Comparison of ENCODE assay signal across 30 cellular contexts in the genomic region with DNA sequence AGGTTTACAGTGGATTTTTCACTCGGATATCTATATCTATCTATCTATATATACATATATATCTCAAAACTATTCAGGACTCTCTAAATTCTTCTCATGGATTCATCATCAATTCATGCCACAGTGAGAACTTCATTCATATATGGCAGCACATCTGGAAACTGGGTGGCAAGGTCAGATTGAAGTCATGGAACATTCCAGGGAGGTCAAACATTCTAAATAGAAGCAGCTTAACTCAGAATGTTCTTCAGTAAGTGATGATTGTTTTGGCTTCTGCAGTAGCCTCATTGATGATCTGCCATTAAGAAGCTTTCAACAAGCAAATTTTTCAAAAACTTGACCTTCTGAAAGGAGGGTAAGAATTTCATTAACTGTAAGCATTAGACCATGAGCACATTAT. TPM values are rescaled to one million over a fixed set of nuclear protein-coding genes. Genes with fewer than 3 reads are reported as not detected.
"Had no signal": no experiment of that assay in that cellular context is flagged by ENCODE, and none has a peak within 500 bp of the region (broad histone marks: within the 10 kb centered on the region; RNA-seq: fewer than 3 reads in every experiment).

No MANE protein-coding gene starts in this region.

- H3K27me3 ChIP-seq: ascending aorta, cardiac muscle cell had no signal

- ATAC-seq: activated CD8-positive, alpha-beta T cell treated with anti-CD3 and anti-CD28 coated beads for 36 hours; activated naive CD4-positive, alpha-beta T cell treated with anti-CD3 and anti-CD28 coated beads, Interleukin-2, amount 50 U/mL, for 72 hours; activated T-cell treated with anti-CD3 and anti-CD28 coated beads, Interleukin-2, amount 50 U/mL, for 4 hours; activated T-cell treated with anti-CD3 and anti-CD28 coated beads, Interleukin-2, amount 50 U/mL, for 72 hours; activated T-helper 17 cell treated with anti-CD3 and anti-CD28 coated beads, Interleukin-2, amount 50 U/mL, for 72 hours had no signal

- H3K36me3 ChIP-seq: ascending aorta, cardiac muscle cell had no signal

- H3K4me1 ChIP-seq: ascending aorta had no signal

- H3K27ac ChIP-seq: ascending aorta, cardiac muscle cell, VCaP had no signal

- H3K4me3 ChIP-seq: ascending aorta, cardiac muscle cell had no signal

- DNase-seq: activated B cell treated with CpG ODN at 0.5 μM for 24 hours; activated CD4-positive, alpha-beta memory T cell treated with anti-CD3 and anti-CD28 coated beads for 36 hours; activated CD4-positive, alpha-beta T cell treated with anti-CD3 and anti-CD28 coated beads for 4 hours; activated CD4-positive, alpha-beta T cell treated with anti-CD3 and anti-CD28 coated beads, Interleukin-2, amount 10 ng/mL, durations not matched to agents 24 days and 14 days; activated CD4-positive, alpha-beta T cell treated with anti-CD3 and anti-CD28 coated beads, Interleukin-2, amount 50 U/mL, for 1 hour; activated CD4-positive, alpha-beta T cell treated with anti-CD3 and anti-CD28 coated beads, Interleukin-2, amount 50 U/mL, for 4 hours; activated CD4-positive, CD25-positive, alpha-beta regulatory T cell treated with anti-CD3 and anti-CD28 coated beads, Interleukin-2, amount 50 U/mL, for 72 hours; activated CD8-positive, alpha-beta memory T cell treated with anti-CD3 and anti-CD28 coated beads, Interleukin-2, amount 50 U/mL, for 4 hours; activated CD8-positive, alpha-beta T cell treated with anti-CD3 and anti-CD28 coated beads for 36 hours; activated effector memory CD4-positive, alpha-beta T cell treated with anti-CD3 and anti-CD28 coated beads, Interleukin-2, amount 50 U/mL, for 16 hours; activated gamma-delta T cell treated with Interleukin-2 at 50 U/mL for 16 hours; activated naive CD4-positive, alpha-beta T cell; activated naive CD4-positive, alpha-beta T cell treated with anti-CD3 and anti-CD28 coated beads for 36 hours; activated naive CD4-positive, alpha-beta T cell treated with anti-CD3 and anti-CD28 coated beads, Interleukin-2, amount 50 U/mL, for 16 hours; activated naive CD8-positive, alpha-beta T cell treated with anti-CD3 and anti-CD28 coated beads for 36 hours; activated T-cell treated with anti-CD3 and anti-CD28 coated beads for 4 hours; activated T-cell treated with anti-CD3 and anti-CD28 coated beads, Interleukin-2, amount 50 U/mL, for 1 hour; activated T-cell treated with anti-CD3 and anti-CD28 coated beads, Interleukin-2, amount 50 U/mL, for 4 hours; activated T-cell treated with anti-CD3 and anti-CD28 coated beads, Interleukin-2, amount 50 U/mL, for 72 hours; amygdala; anterior cingulate cortex; caudate nucleus; T-helper 1 cell; T-helper 2 cell; T-helper 9 cell had no signal

- H3K9me3 ChIP-seq: ascending aorta had no signal

RNA-seq across cellular contexts. Expression of a gene that starts 46.9 kb away (rescaled TPM):
- total RNA-seq: activated B cell treated with CpG ODN at 0.5 μM for 24 hours; activated CD4-positive, alpha-beta memory T cell treated with anti-CD3 and anti-CD28 coated beads for 36 hours; activated naive CD4-positive, alpha-beta T cell treated with anti-CD3 and anti-CD28 coated beads for 36 hours had no signal
